In the genomic region with DNA sequence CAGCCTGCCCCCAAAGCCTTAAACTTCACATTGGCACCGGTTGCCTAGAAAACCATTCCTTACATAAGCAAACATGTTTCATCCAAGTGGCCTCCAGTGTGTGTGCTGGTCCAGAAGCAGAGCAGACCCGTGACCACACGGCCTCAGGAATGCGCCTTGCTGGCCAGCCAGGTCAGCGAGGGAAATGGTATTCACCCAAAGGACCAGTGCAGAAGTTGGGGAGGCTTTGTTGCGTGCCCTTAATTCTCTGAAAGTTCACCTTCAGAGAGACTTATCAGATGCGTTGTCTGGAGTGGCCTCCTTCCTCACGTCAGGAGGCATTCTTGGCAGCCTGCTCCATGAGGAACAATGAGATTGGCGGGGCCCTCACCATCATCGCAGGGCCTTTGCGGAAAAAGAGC, we compare ENCODE assay signal across 10 cellular contexts. TPM values are rescaled to one million over a fixed set of nuclear protein-coding genes. Genes with fewer than 3 reads are reported as not detected.
DNase-seq lines count a peak whose midpoint lies in the region; ATAC-seq and TF ChIP-seq lines count a peak whose summit lies in the region.
"Had no signal": no experiment of that assay in that cellular context is flagged by ENCODE, and none has a peak within 500 bp of the region (broad histone marks: within the 10 kb centered on the region; RNA-seq: fewer than 3 reads in every experiment).

No MANE protein-coding gene starts in this region.

- H3K23ac ChIP-seq in mesenchymal stem cell (ENCODE audit: low read length in 2 of 2) = no peak overlapping the region

- H4K8ac ChIP-seq in mesenchymal stem cell (ENCODE audit: low read length) = peak overlapping the region; percentile 45

- peak overlapping the region; percentile 52 to 83 for H3K4ac ChIP-seq in mesenchymal stem cell (ENCODE audit: low read depth in 1 of 2, low read length in 2 of 2)

- H3K27me3 Mint-ChIP-seq in naive thymus-derived CD4-positive, alpha-beta T cell = peaks cover 0 to 3% (median 0%) of the 10 kb centered on the region in 5 donors
- H3K27me3 Mint-ChIP-seq in endodermal cell (ENCODE audit: insufficient read depth) = no peaks in the 10 kb centered on the region

- H3K27me3 ChIP-seq in Peyer's patch (no peaks in the 10 kb centered on the region), dorsolateral prefrontal cortex (no peaks in the 10 kb centered on the region), mesenchymal stem cell (ENCODE audit: control insufficient read depth in 1 of 2, insufficient read depth in 1 of 2, low read length in 2 of 2) (no peaks in the 10 kb centered on the region), thoracic aorta (replicated peaks; ENCODE audit: insufficient read depth) (no peaks in the 10 kb centered on the region), endodermal cell (ENCODE audit: control insufficient read depth, insufficient read depth, low read length, poor library complexity, severe bottlenecking) (no peaks in the 10 kb centered on the region)
- no peaks in the 10 kb centered on the region for H3K27me3 ChIP-seq in naive thymus-derived CD4-positive, alpha-beta T cell (ENCODE audit: control insufficient read depth in 2 of 2, insufficient read depth in 2 of 2, low read length in 2 of 2)

- H3K9me3 Mint-ChIP-seq in naive thymus-derived CD4-positive, alpha-beta T cell = no peaks in the 10 kb centered on the region
- no peaks in the 10 kb centered on the region for H3K9me3 Mint-ChIP-seq in endodermal cell
- H3K9me3 Mint-ChIP-seq: activated naive CD8-positive, alpha-beta T cell treated with anti-CD3 and anti-CD28 coated beads, Interleukin-2, amount 10 ng/mL, durations not matched to agents 7 days and 5 days had no signal

- ATAC-seq in thoracic aorta (ENCODE audit: insufficient number of reproducible peaks, low FRiP score, low read depth) = peak; percentile 32
- no peak for ATAC-seq in naive thymus-derived CD4-positive, alpha-beta T cell
- ATAC-seq: PC-3 had no signal

- no peak overlapping the region for H3K4me3 Mint-ChIP-seq in naive thymus-derived CD4-positive, alpha-beta T cell
- H3K4me3 Mint-ChIP-seq in endodermal cell = no peak overlapping the region
- H3K4me3 Mint-ChIP-seq: activated naive CD8-positive, alpha-beta T cell treated with anti-CD3 and anti-CD28 coated beads, Interleukin-2, amount 10 ng/mL, durations not matched to agents 7 days and 5 days had no signal

- H3K9me3 ChIP-seq in Peyer's patch (no peaks in the 10 kb centered on the region), mesenchymal stem cell (ENCODE audit: control insufficient read depth, low read length) (no peaks in the 10 kb centered on the region), thoracic aorta (no peaks in the 10 kb centered on the region), endodermal cell (ENCODE audit: control insufficient read depth, low read length) (no peaks in the 10 kb centered on the region)
- H3K9me3 ChIP-seq in naive thymus-derived CD4-positive, alpha-beta T cell (ENCODE audit: control insufficient read depth in 2 of 3, low read length in 3 of 3) = no peaks in the 10 kb centered on the region

- TF ChIP-seq POLR2A in Peyer's patch (IDR thresholded peaks at IDR 0.05) = no peak

- H3K4me1 ChIP-seq in Peyer's patch (peaks cover 0 to 37% (median 0%) of the 10 kb centered on the region in 4 donors), mesenchymal stem cell (ENCODE audit: control insufficient read depth, insufficient read depth, low read depth, low read length) (peaks cover 31% of the 10 kb centered on the region), thoracic aorta (ENCODE audit: control insufficient read depth in 1 of 2, low read depth in 2 of 2) (peaks cover 25 to 54% of the 10 kb centered on the region in 2 donors), endodermal cell (ENCODE audit: control insufficient read depth, insufficient read depth, low read length) (peaks cover 29% of the 10 kb centered on the region)
- peaks cover 0 to 11% of the 10 kb centered on the region in 2 donors for H3K4me1 ChIP-seq in naive thymus-derived CD4-positive, alpha-beta T cell (ENCODE audit: control insufficient read depth in 2 of 2, insufficient read depth in 2 of 2, low read length in 2 of 2)

- peak overlapping the region in 3 of 4 donors; percentile 70 to 80 (median 78) for H3K27ac ChIP-seq in Peyer's patch
- H3K27ac ChIP-seq in dorsolateral prefrontal cortex = peak overlapping the region in 45 of 59 donors; percentile 7 to 82 (median 61)
- H3K27ac ChIP-seq in mesenchymal stem cell (ENCODE audit: low read length, poor library complexity, severe bottlenecking) = peak overlapping the region; percentile 95
- H3K27ac ChIP-seq in thoracic aorta = peak overlapping the region; percentile 69 to 74
- H3K27ac ChIP-seq in naive thymus-derived CD4-positive, alpha-beta T cell (ENCODE audit: low read depth, low read length) = no peak overlapping the region
- no peak overlapping the region for H3K27ac ChIP-seq in endodermal cell (ENCODE audit: low read depth, low read length)

- DNase-seq in Peyer's patch = no peak
- no peak for DNase-seq in dorsolateral prefrontal cortex
- peak; percentile 75 for DNase-seq in mesenchymal stem cell
- DNase-seq in thoracic aorta (ENCODE audit: low spot score) = no peak
- DNase-seq in NCI-H1930 (lab: John Stamatoyannopoulos, UW) = no peak
- no peak for DNase-seq in naive thymus-derived CD4-positive, alpha-beta T cell
- no peak for DNase-seq in NCI-H146 treated with DMSO at 0.1 percent for 48 hours (lab: John Stamatoyannopoulos, UW; ENCODE audit: unreplicated experiment)
- DNase-seq in endodermal cell = no peak
- DNase-seq: activated naive CD8-positive, alpha-beta T cell treated with anti-CD3 and anti-CD28 coated beads, Interleukin-2, amount 10 ng/mL, durations not matched to agents 7 days and 5 days; PC-3 had no signal

- H2BK5ac ChIP-seq in mesenchymal stem cell (ENCODE audit: low read depth, low read length, poor library complexity, severe bottlenecking) = peak overlapping the region; percentile 84

- H3K36me3 Mint-ChIP-seq in naive thymus-derived CD4-positive, alpha-beta T cell = peaks cover 0 to 8% (median 0%) of the 10 kb centered on the region in 5 donors
- H3K36me3 Mint-ChIP-seq in endodermal cell (ENCODE audit: low read depth) = peaks cover 31% of the 10 kb centered on the region
- H3K36me3 Mint-ChIP-seq: activated naive CD8-positive, alpha-beta T cell treated with anti-CD3 and anti-CD28 coated beads, Interleukin-2, amount 10 ng/mL, durations not matched to agents 7 days and 5 days had no signal

- peak overlapping the region; percentile 74 for H4K91ac ChIP-seq in mesenchymal stem cell (ENCODE audit: low read length)

- intact Hi-C loops in dorsolateral prefrontal cortex (cut with DNase I) = no loop called here
- intact Hi-C loops in naive thymus-derived CD4-positive, alpha-beta T cell (cut with micrococcal nuclease) = no loop called here

- H3K9ac ChIP-seq in mesenchymal stem cell (ENCODE audit: low read length) (no peak overlapping the region), endodermal cell (ENCODE audit: extremely low read depth, low read length, poor library complexity, severe bottlenecking) (no peak overlapping the region)

- no peak overlapping the region for H3K4me3 ChIP-seq in Peyer's patch
- no peak overlapping the region for H3K4me3 ChIP-seq in dorsolateral prefrontal cortex
- H3K4me3 ChIP-seq in mesenchymal stem cell (ENCODE audit: insufficient read depth in 1 of 2, low read depth in 1 of 2, low read length in 2 of 2) = no peak overlapping the region
- peak overlapping the region; percentile 16 for H3K4me3 ChIP-seq in thoracic aorta
- no peak overlapping the region for H3K4me3 ChIP-seq in naive thymus-derived CD4-positive, alpha-beta T cell (ENCODE audit: low read length)
- H3K4me3 ChIP-seq in endodermal cell (ENCODE audit: low read length) = no peak overlapping the region

- peak overlapping the region in 1 of 9 donors; percentile 34 for H3K27ac Mint-ChIP-seq in naive thymus-derived CD4-positive, alpha-beta T cell
- no peak overlapping the region for H3K27ac Mint-ChIP-seq in endodermal cell

- H2BK15ac ChIP-seq in mesenchymal stem cell (ENCODE audit: low read depth, poor library complexity, severe bottlenecking) = peak overlapping the region; percentile 57

- peak overlapping the region; percentile 74 to 86 for H3K18ac ChIP-seq in mesenchymal stem cell (ENCODE audit: low read depth in 1 of 2, low read length in 2 of 2)

- 69% methylated on average over 11 of the region's 11 CpGs for WGBS in mesenchymal stem cell
- 84 to 92% methylated on average over 9 to 11 of the region's 11 CpGs for WGBS in endodermal cell (ENCODE audit: insufficient coverage in 1 of 2, insufficient read length in 1 of 2), 2 experiments

- H2BK12ac ChIP-seq in mesenchymal stem cell (ENCODE audit: low read length in 2 of 2) = peak overlapping the region; percentile 33 to 82

- H3K79me1 ChIP-seq in mesenchymal stem cell (replicated peaks; ENCODE audit: low read length, poor library complexity, severe bottlenecking) = peaks cover 29% of the 10 kb centered on the region

- no peaks in the 10 kb centered on the region for H3K36me3 ChIP-seq in Peyer's patch
- peaks cover 0 to 3% of the 10 kb centered on the region in 2 experiments for H3K36me3 ChIP-seq in mesenchymal stem cell (ENCODE audit: control insufficient read depth in 1 of 2, insufficient read depth in 2 of 2, low read depth in 1 of 2, low read length in 2 of 2)
- no peaks in the 10 kb centered on the region for H3K36me3 ChIP-seq in thoracic aorta
- H3K36me3 ChIP-seq in naive thymus-derived CD4-positive, alpha-beta T cell (ENCODE audit: control insufficient read depth in 2 of 3, insufficient read depth in 3 of 3, low read length in 3 of 3) = no peaks in the 10 kb centered on the region
- peaks cover 52% of the 10 kb centered on the region for H3K36me3 ChIP-seq in endodermal cell (ENCODE audit: control insufficient read depth, insufficient read depth, low read length)

- peak overlapping the region in 1 of 2 experiments; percentile 61 for H3K14ac ChIP-seq in mesenchymal stem cell (ENCODE audit: low read length in 2 of 2)

- H2AFZ ChIP-seq in mesenchymal stem cell (ENCODE audit: low read depth, low read length) = no peak overlapping the region

- H3K4me2 ChIP-seq in mesenchymal stem cell (ENCODE audit: low read length, poor library complexity, severe bottlenecking) = no peak overlapping the region

- CTCF ChIA-PET in naive thymus-derived CD4-positive, alpha-beta T cell (lab: Charles Lee) = no interaction called here

- POLR2A ChIA-PET in naive thymus-derived CD4-positive, alpha-beta T cell (lab: Charles Lee) = no interaction called here

- peak overlapping the region; percentile 42 for H2BK120ac ChIP-seq in mesenchymal stem cell (ENCODE audit: low read depth, low read length)

- TF ChIP-seq CTCF in Peyer's patch (IDR thresholded peaks at IDR 0.05) (no peak), dorsolateral prefrontal cortex (IDR thresholded peaks at IDR 0.05 in 54 of 56, conservative IDR thresholded peaks at IDR 0.05 in 2 of 56; ENCODE audit: low read depth in 1 of 56, partially characterized antibody in 56 of 56) (no peak), thoracic aorta (IDR thresholded peaks at IDR 0.05) (no peak), endodermal cell (conservative IDR thresholded peaks at IDR 0.05) (no peak)

- peaks cover 0 to 47% (median 11%) of the 10 kb centered on the region in 7 donors for H3K4me1 Mint-ChIP-seq in naive thymus-derived CD4-positive, alpha-beta T cell
- H3K4me1 Mint-ChIP-seq in endodermal cell = peaks cover 43% of the 10 kb centered on the region

- H2AK5ac ChIP-seq in mesenchymal stem cell (ENCODE audit: low read length, severe bottlenecking) = peak overlapping the region; percentile 99

RNA-seq across cellular contexts. Expression of a gene that starts 25.9 kb away (rescaled TPM):
- total RNA-seq in Peyer's patch (10 to 100 TPM in 3 of 4 donors, 1 to 10 TPM in 1; 4.9 to 22.4 (median 14.5) TPM), dorsolateral prefrontal cortex (10 to 100 TPM; 13.0 to 43.9 (median 24.5) TPM), thoracic aorta (10 to 100 TPM; 73.5 to 75.1 TPM), endodermal cell (10 to 100 TPM; 69.7 to 92.4 TPM)
- polyA plus RNA-seq in mesenchymal stem cell (2013, experiment 1 of 2) = 87.1 TPM
- polyA plus RNA-seq in mesenchymal stem cell (2013, experiment 2 of 2) = 83.3 TPM
- total RNA-seq in naive thymus-derived CD4-positive, alpha-beta T cell = 10 to 100 TPM in 1 of 5 experiments, 1 to 10 TPM in 3, under 1 TPM in 1; 0.50 to 23.7 (median 2.2) TPM
- under 1 TPM; 0.35 to 0.51 TPM for polyA plus RNA-seq in naive thymus-derived CD4-positive, alpha-beta T cell
- polyA plus RNA-seq in endodermal cell (2013, experiment 1 of 2) = 79.4 TPM
- 80.4 TPM for polyA plus RNA-seq in endodermal cell (2013, experiment 2 of 2)

Comparison
In these comparisons a context has a peak if more than half of its experiments do, and no peak if none do; other contexts are left out.
1. H3K27ac ChIP-seq: peak in Peyer's patch (3 of 4), dorsolateral prefrontal cortex (45 of 59), mesenchymal stem cell (single experiment) and thoracic aorta (2 of 2); none in naive thymus-derived CD4-positive, alpha-beta T cell (single experiment) and endodermal cell (single experiment).